ENCODE assay signal across 8 cellular contexts in the genomic region with DNA sequence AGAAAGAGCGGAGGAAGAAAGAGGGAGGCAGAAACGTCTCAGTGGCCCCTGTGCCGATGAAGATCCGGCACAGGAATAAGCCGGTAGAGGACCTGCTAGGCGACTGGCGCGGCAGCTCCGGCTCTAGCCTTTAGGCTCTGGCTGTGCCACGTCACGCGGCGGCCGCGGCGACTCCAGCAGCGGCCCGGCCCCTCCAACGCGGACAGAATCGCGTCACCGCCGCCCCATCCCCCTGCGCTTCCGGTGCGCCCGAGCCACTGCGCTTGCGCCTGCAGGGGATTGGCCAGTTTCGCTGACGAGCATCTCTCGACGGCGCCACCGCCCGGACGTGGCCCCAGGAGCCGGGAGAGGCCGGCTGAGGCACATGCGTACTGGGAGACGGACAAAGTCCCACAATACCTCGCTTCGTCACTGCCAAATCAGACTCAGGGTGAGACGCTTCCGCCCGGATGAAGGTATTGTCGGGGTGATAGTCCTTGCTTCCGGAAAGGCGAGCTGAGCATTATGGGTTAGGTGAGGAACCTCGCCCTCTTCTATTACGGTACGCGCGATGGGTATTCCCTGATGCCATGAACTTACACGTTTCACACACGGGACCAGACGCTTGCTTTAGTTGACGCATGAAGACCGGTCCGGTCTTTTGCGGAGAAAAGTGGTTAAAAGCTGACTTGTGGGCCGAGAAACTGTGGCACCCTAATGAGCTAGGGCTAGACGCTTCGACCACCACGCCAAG. TPM values are rescaled to one million over a fixed set of nuclear protein-coding genes. Genes with fewer than 3 reads are reported as not detected.
DNase-seq lines count a peak whose midpoint lies in the region; ATAC-seq and TF ChIP-seq lines count a peak whose summit lies in the region.

A gene (minus strand): TSS at position 105 of the 733 bp plus-strand sequence. CDS start 204 bp downstream, outside the sequence.

- H3K9ac ChIP-seq in Karpas-422 (ENCODE audit: low read length) = peak within 1 kb of the TSS; percentile 91

- peak within 1 kb of the TSS; percentile 100 for H3K4me3 ChIP-seq in DOHH2 (ENCODE audit: low read length)
- H3K4me3 ChIP-seq in Karpas-422 (ENCODE audit: low read length) = peak within 1 kb of the TSS; percentile 93
- H3K4me3 ChIP-seq in esophagus muscularis mucosa = peak within 1 kb of the TSS; percentile 67 to 89 (median 72)
- peak within 1 kb of the TSS; percentile 92 to 97 for H3K4me3 ChIP-seq in muscle layer of duodenum (ENCODE audit: low read depth in 1 of 2, low read length in 2 of 2)

- no peak for TF ChIP-seq EP300 in esophagus muscularis mucosa (IDR thresholded peaks at IDR 0.05)

- peak within 1 kb of the TSS; percentile 97 for H3K4me2 ChIP-seq in DOHH2 (ENCODE audit: low read length)
- peak within 1 kb of the TSS; percentile 93 for H3K4me2 ChIP-seq in Karpas-422 (ENCODE audit: low read depth, low read length, poor library complexity, severe bottlenecking)

- peak; percentile 99 for DNase-seq in Karpas-422
- DNase-seq in RKO (ENCODE audit: low spot score) = peak; percentile 100
- DNase-seq in activated T-helper 1 cell treated with Interleukin-2 at 50 U/mL for 16 hours (ENCODE audit: low read depth) = peak; percentile 99
- peak; percentile 100 for DNase-seq in esophagus muscularis mucosa (ENCODE audit: extremely low spot score)
- peak; percentile 98 to 99 for DNase-seq in stimulated activated CD8-positive, alpha-beta memory T cell treated with anti-CD3 and anti-CD28 coated beads, Interleukin-7, amount 100 ng/mL, for 4 hours (ENCODE audit: low read depth in 2 of 2)

- H3K4me1 ChIP-seq in DOHH2 (ENCODE audit: control insufficient read depth, low read length) (peaks cover 36% of the 10 kb centered on the region), Karpas-422 (ENCODE audit: low read length) (peaks cover 27% of the 10 kb centered on the region), esophagus muscularis mucosa (peaks cover 46 to 49% (median 47%) of the 10 kb centered on the region in 4 donors), muscle layer of duodenum (ENCODE audit: control insufficient read depth in 1 of 2, insufficient read depth in 2 of 2, low read length in 2 of 2) (peaks cover 20 to 41% of the 10 kb centered on the region in 2 donors)

- under 1% methylated on average over 45 of the region's 66 CpGs for WGBS in esophagus muscularis mucosa

- H2AFZ ChIP-seq in Karpas-422 (ENCODE audit: low read length) = no peak within 1 kb of the TSS; the same call in 1 of the 2 replicates

- intact Hi-C loops in esophagus muscularis mucosa (cut with DNase I) = loop anchor here (2.0 to 5.0 kb wide), 3 partner anchors 43 to 160 kb away; a partner anchor contains a TSS

- peaks cover 13% of the 10 kb centered on the region for H3F3A ChIP-seq in DOHH2 (ENCODE audit: control insufficient read depth, insufficient read depth)

- peaks cover 21% of the 10 kb centered on the region for H4K20me1 ChIP-seq in DOHH2 (ENCODE audit: control insufficient read depth, insufficient read depth, low read depth, low read length)
- no peaks in the 10 kb centered on the region; the same call in 1 of the 2 replicates for H4K20me1 ChIP-seq in Karpas-422 (ENCODE audit: insufficient read depth, low read depth, low read length)

- H3K27me3 ChIP-seq in DOHH2 (ENCODE audit: control insufficient read depth, low read length) = no peaks in the 10 kb centered on the region
- H3K27me3 ChIP-seq in Karpas-422 (ENCODE audit: low read length) = no peaks in the 10 kb centered on the region
- no peaks in the 10 kb centered on the region for H3K27me3 ChIP-seq in esophagus muscularis mucosa
- H3K27me3 ChIP-seq in muscle layer of duodenum (ENCODE audit: low read depth, low read length) = no peaks in the 10 kb centered on the region

- H3K27ac ChIP-seq in DOHH2 (ENCODE audit: low read depth, low read length) = peak within 1 kb of the TSS; percentile 83
- peak within 1 kb of the TSS; percentile 89 for H3K27ac ChIP-seq in Karpas-422 (ENCODE audit: low read length)
- H3K27ac ChIP-seq in esophagus muscularis mucosa (replicated peaks in 1 of 4) = peak within 1 kb of the TSS; percentile 91 to 99 (median 94)
- peak within 1 kb of the TSS; percentile 100 for H3K27ac ChIP-seq in muscle layer of duodenum (ENCODE audit: low read length)

- H3K36me3 ChIP-seq in DOHH2 (ENCODE audit: control insufficient read depth, low read length) (peaks cover 41% of the 10 kb centered on the region), Karpas-422 (ENCODE audit: insufficient read depth, low read length) (peaks cover 13% of the 10 kb centered on the region; the same call in 1 of the 2 replicates), esophagus muscularis mucosa (peaks cover 0 to 18% (median 2%) of the 10 kb centered on the region in 4 donors), muscle layer of duodenum (ENCODE audit: control insufficient read depth in 1 of 2, insufficient read depth in 2 of 2, low read length in 2 of 2) (peaks cover 0 to 28% of the 10 kb centered on the region in 2 donors)

- H3K9me3 ChIP-seq in DOHH2 (ENCODE audit: control insufficient read depth, insufficient read depth, low read length) (no peaks in the 10 kb centered on the region), Karpas-422 (ENCODE audit: low read length) (no peaks in the 10 kb centered on the region), esophagus muscularis mucosa (no peaks in the 10 kb centered on the region), muscle layer of duodenum (ENCODE audit: control insufficient read depth in 1 of 2, low read length in 2 of 2) (no peaks in the 10 kb centered on the region)

- H3K79me2 ChIP-seq in DOHH2 (ENCODE audit: control insufficient read depth, low read length) (peaks cover 68% of the 10 kb centered on the region), Karpas-422 (ENCODE audit: low read length) (peaks cover 66% of the 10 kb centered on the region)

- ATAC-seq in GM21825 (IDR thresholded peaks at IDR 0.05; ENCODE audit: unreplicated experiment) = peak; percentile 93

- peak; percentile 98 for TF ChIP-seq POLR2A in esophagus muscularis mucosa (IDR thresholded peaks at IDR 0.05; ENCODE audit: low read depth)

- H3K9me2 ChIP-seq in DOHH2 (replicated peaks; ENCODE audit: control insufficient read depth, low read length) (no peaks in the 10 kb centered on the region), Karpas-422 (replicated peaks; ENCODE audit: insufficient read depth, low read length) (no peaks in the 10 kb centered on the region)

- TF ChIP-seq CTCF in DOHH2 (IDR thresholded peaks at IDR 0.05; ENCODE audit: low read depth, low read length, poor library complexity, severe bottlenecking) = no peak
- peak in 2 of 3 experiments; percentile 18 to 37 for TF ChIP-seq CTCF in esophagus muscularis mucosa (IDR thresholded peaks at IDR 0.05)

RNA-seq across cellular contexts. Expression of the gene that starts here (rescaled TPM):
- total RNA-seq in Karpas-422 (2014; rRNA removed; shearing (Covaris generic); ENCODE audit: low replicate concordance) = 40.2 and 69.7 TPM in 2 replicates
- 100 to 1,000 TPM in 1 of 4 donors, 10 to 100 TPM in 3; 75.1 to 104 (median 84.1) TPM for total RNA-seq in esophagus muscularis mucosa

Comparison
In these comparisons a context has a peak if more than half of its experiments do, and no peak if none do; other contexts are left out.
1. Peak in every context shown above with its lines: DNase-seq, ATAC-seq, H3K4me3 ChIP-seq and H3K27ac ChIP-seq.